ENCODE assay signal across 28 cellular contexts in the genomic region with DNA sequence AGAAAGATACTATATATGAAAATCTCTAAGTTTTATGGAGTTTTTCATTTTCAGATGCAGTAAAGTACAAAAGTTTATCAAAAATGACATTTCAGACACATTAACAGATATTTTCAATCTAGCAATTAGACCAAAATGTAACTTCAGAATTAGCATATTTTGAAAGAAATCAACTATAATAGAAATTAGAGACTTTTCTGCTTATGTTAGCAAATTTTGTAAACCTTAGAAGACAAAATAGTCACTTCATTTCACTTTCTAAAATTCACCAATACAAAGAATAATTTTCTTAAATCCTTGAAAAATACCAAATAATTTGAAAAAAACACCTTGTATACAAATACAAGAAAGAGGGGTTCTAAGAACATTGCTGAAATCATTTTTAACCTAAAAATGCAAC.
"Had no signal": no experiment of that assay in that cellular context is flagged by ENCODE, and none has a peak within 500 bp of the region (broad histone marks: within the 10 kb centered on the region; RNA-seq: fewer than 3 reads in every experiment).

No MANE protein-coding gene starts in this region.

- H3K27ac ChIP-seq: neural progenitor cell, ovary, parathyroid adenoma, psoas muscle, spleen, stomach, thoracic aorta, thyroid gland, tibial nerve, upper lobe of left lung, vagina had no signal

- H3K27me3 ChIP-seq: neural progenitor cell, ovary, spleen, stomach, thyroid gland, tibial nerve, upper lobe of left lung, vagina had no signal

- H3K36me3 ChIP-seq: neural progenitor cell, ovary, spleen, stomach, thoracic aorta, thyroid gland, tibial nerve, upper lobe of left lung, vagina had no signal

- FAIRE-seq: urothelium cell line had no signal

- H3K79me2 ChIP-seq: parathyroid adenoma had no signal

- H3K9me3 ChIP-seq: ovary, psoas muscle, spleen, stomach, thoracic aorta, thyroid gland, tibial nerve, upper lobe of left lung, vagina had no signal

- H3K4me2 ChIP-seq: neural progenitor cell, smooth muscle cell had no signal

- ATAC-seq: naive thymus-derived CD4-positive, alpha-beta T cell; natural killer cell; psoas muscle; right cardiac atrium; sciatic nerve; stimulated activated memory B cell treated with anti-CD40 and anti-IgM and Interleukin-4, amounts not matched to agents 10 μg/mL and 1 μg/mL and 100 μg/mL, for 72 hours had no signal

- DNase-seq: naive thymus-derived CD4-positive, alpha-beta T cell; natural killer cell; occipital lobe; ovary; posterior cingulate gyrus; psoas muscle; right cardiac atrium; spleen; stimulated activated CD4-positive, alpha-beta T cell treated with anti-CD3 and anti-CD28 coated beads, Interleukin-12 subunit alpha, Interleukin-12 subunit beta, amount 100 ng/mL, for 4 hours; stimulated activated CD4-positive, alpha-beta T cell treated with anti-CD3 and anti-CD28 coated beads, Interleukin-1b, Interleukin-23, amount 100 ng/mL, for 48 hours; stimulated activated CD4-positive, alpha-beta T cell treated with anti-CD3 and anti-CD28 coated beads, Interleukin-4, amount 100 ng/mL, for 1 hour; stimulated activated CD4-positive, alpha-beta T cell treated with anti-CD3 and anti-CD28 coated beads, Interleukin-4, amount 100 ng/mL, for 4 hours; stimulated activated CD8-positive, alpha-beta memory T cell treated with anti-CD3 and anti-CD28 coated beads, Interleukin-4, amount 100 ng/mL, for 48 hours; stimulated activated naive CD4-positive, alpha-beta T cell; stomach; thyroid gland; trophoblast cell; upper lobe of left lung had no signal

- H3K4me3 ChIP-seq: neural progenitor cell, ovary, psoas muscle, skin epidermis, smooth muscle cell, spleen, stomach, thoracic aorta, thyroid gland, tibial nerve, upper lobe of left lung, vagina had no signal

- H3K4me1 ChIP-seq: neural progenitor cell, parathyroid adenoma, psoas muscle, spleen, stomach, thyroid gland, upper lobe of left lung had no signal

- H3K9ac ChIP-seq: neural progenitor cell, parathyroid adenoma had no signal

- H2AFZ ChIP-seq: neural progenitor cell, parathyroid adenoma had no signal
